26 cellular contexts compared by ENCODE assay signal in the genomic region with DNA sequence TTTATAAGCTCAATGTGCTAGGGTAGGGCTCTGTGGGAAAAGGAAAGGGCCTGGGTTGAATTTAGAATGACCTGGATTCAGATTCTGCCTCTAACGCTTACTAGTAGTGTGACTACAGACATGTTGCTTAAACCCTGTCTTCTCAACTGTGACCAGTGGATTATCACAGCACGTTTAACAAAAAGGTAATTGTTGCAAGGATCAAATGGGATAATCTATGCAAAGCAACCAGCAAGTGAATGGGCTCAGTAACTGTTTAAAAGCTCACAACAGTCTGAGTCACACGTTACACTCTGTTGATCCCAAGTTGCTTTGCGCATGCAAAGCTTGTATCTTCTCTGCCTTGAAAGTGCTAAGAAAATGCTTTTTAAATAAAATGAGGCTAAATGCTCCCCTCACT.
"Had no signal": no experiment of that assay in that cellular context is flagged by ENCODE, and none has a peak within 500 bp of the region (broad histone marks: within the 10 kb centered on the region; RNA-seq: fewer than 3 reads in every experiment).

No MANE protein-coding gene starts in this region.

- H3K9me3 Mint-ChIP-seq: stimulated activated effector memory CD8-positive, alpha-beta T cell treated with anti-CD3 and anti-CD28 coated beads, Interleukin-12 subunit alpha, Interleukin-12 subunit beta, amount 100 ng/mL, for 72 hours had no signal

- H3K4me1 Mint-ChIP-seq: memory B cell; stimulated activated effector memory CD8-positive, alpha-beta T cell treated with anti-CD3 and anti-CD28 coated beads, Interleukin-12 subunit alpha, Interleukin-12 subunit beta, amount 100 ng/mL, for 72 hours had no signal

- H3K27me3 ChIP-seq: colonic mucosa, esophagus muscularis mucosa, gastroesophageal sphincter, pancreas, right lobe of liver, suprapubic skin, thyroid gland, upper lobe of left lung, vagina had no signal

- H3K4me1 ChIP-seq: colonic mucosa, esophagus muscularis mucosa, gastroesophageal sphincter, left ventricle myocardium inferior, lower lobe of right lung, pancreas, prostate gland, right lobe of liver, suprapubic skin, thyroid gland, upper lobe of left lung, vagina had no signal

- H3K36me3 Mint-ChIP-seq: memory B cell; natural killer cell treated with Interleukin-12 subunit alpha and Interleukin-12 subunit beta and Interleukin-15 and Interleukin-18, amount 100 ng/mL, for 72 hours; stimulated activated effector memory CD8-positive, alpha-beta T cell treated with anti-CD3 and anti-CD28 coated beads, Interleukin-12 subunit alpha, Interleukin-12 subunit beta, amount 100 ng/mL, for 72 hours had no signal

- H3K9me3 ChIP-seq: colonic mucosa, esophagus muscularis mucosa, gastroesophageal sphincter, left ventricle myocardium inferior, lower lobe of right lung, pancreas, prostate gland, right lobe of liver, suprapubic skin, thyroid gland, upper lobe of left lung, vagina had no signal

- H3K27ac Mint-ChIP-seq: memory B cell; natural killer cell treated with Interleukin-12 subunit alpha and Interleukin-12 subunit beta and Interleukin-15 and Interleukin-18, amount 100 ng/mL, for 72 hours; stimulated activated effector memory CD8-positive, alpha-beta T cell treated with anti-CD3 and anti-CD28 coated beads, Interleukin-12 subunit alpha, Interleukin-12 subunit beta, amount 100 ng/mL, for 72 hours had no signal

- H3K4me3 Mint-ChIP-seq: memory B cell; natural killer cell treated with Interleukin-12 subunit alpha and Interleukin-12 subunit beta and Interleukin-15 and Interleukin-18, amount 100 ng/mL, for 72 hours; stimulated activated effector memory CD8-positive, alpha-beta T cell treated with anti-CD3 and anti-CD28 coated beads, Interleukin-12 subunit alpha, Interleukin-12 subunit beta, amount 100 ng/mL, for 72 hours had no signal

- H3K27ac ChIP-seq: colonic mucosa, esophagus muscularis mucosa, gastroesophageal sphincter, left ventricle myocardium inferior, lower lobe of right lung, pancreas, prostate gland, right lobe of liver, suprapubic skin, thyroid gland, upper lobe of left lung, vagina had no signal

- DNase-seq: colonic mucosa; dermis blood vessel endothelial cell; foreskin fibroblast; glutamatergic neuron; islet precursor cell; left cardiac atrium; left ventricle myocardium inferior; lower lobe of right lung; midbrain; occipital lobe; pancreas; retina; right lobe of liver; stimulated activated CD4-positive, alpha-beta T cell treated with anti-CD3 and anti-CD28 coated beads, Interleukin-4, amount 100 ng/mL, for 1 hour; stimulated activated CD8-positive, alpha-beta memory T cell treated with anti-CD3 and anti-CD28 coated beads, Interleukin-4, amount 100 ng/mL, for 48 hours; stimulated activated naive CD8-positive, alpha-beta T cell treated with anti-CD3 and anti-CD28 coated beads, Interleukin-15, Interleukin-2, amounts not matched to agents 100 U/mL and 50 U/mL, for 24 hours; thyroid gland; upper lobe of left lung had no signal

- ATAC-seq: gastroesophageal sphincter; left cardiac atrium; lower lobe of right lung; natural killer cell treated with Interleukin-12 subunit alpha and Interleukin-12 subunit beta and Interleukin-15 and Interleukin-18, amount 100 ng/mL, for 72 hours; pancreas; right lobe of liver; stimulated activated effector memory CD8-positive, alpha-beta T cell treated with anti-CD3 and anti-CD28 coated beads, Interleukin-12 subunit alpha, Interleukin-12 subunit beta, amount 100 ng/mL, for 72 hours; stimulated activated naive CD8-positive, alpha-beta T cell treated with anti-CD3 and anti-CD28 coated beads, Interleukin-15, Interleukin-2, amounts not matched to agents 100 U/mL and 50 U/mL, for 24 hours had no signal

- H3K4me3 ChIP-seq: colonic mucosa, esophagus muscularis mucosa, gastroesophageal sphincter, left ventricle myocardium inferior, lower lobe of right lung, pancreas, prostate gland, right lobe of liver, suprapubic skin, thyroid gland, upper lobe of left lung, vagina had no signal

- H3K36me3 ChIP-seq: colonic mucosa, esophagus muscularis mucosa, gastroesophageal sphincter, left ventricle myocardium inferior, lower lobe of right lung, pancreas, prostate gland, right lobe of liver, suprapubic skin, thyroid gland, upper lobe of left lung, vagina had no signal
